8 cellular contexts compared by ENCODE assay signal in genomic region chr6:122400121-122400450, GRCh38. TPM values are rescaled to one million over a fixed set of nuclear protein-coding genes. Genes with fewer than 3 reads are reported as not detected.
DNase-seq lines count a peak whose midpoint lies in the region; ATAC-seq and TF ChIP-seq lines count a peak whose summit lies in the region.

No MANE protein-coding gene starts in this region.

- H3K9me3 ChIP-seq in HUES6 (ENCODE audit: control insufficient read depth, insufficient read depth, low read depth, low read length) (no peaks in the 10 kb centered on the region), upper lobe of right lung (no peaks in the 10 kb centered on the region)

- 0 to 1% methylated on average over 11 to 18 of the region's 20 CpGs for whole genome bisulfite sequencing in lower leg skin, 2 donors

- peak; percentile 41 for DNase-seq in CD14-positive monocyte (ENCODE audit: low spot score)
- DNase-seq in activated naive CD8-positive, alpha-beta T cell treated with anti-CD3 and anti-CD28 coated beads, Interleukin-2, amount 50 U/mL, for 24 hours, result no peak
- DNase-seq in lower leg skin (ENCODE audit: low spot score in 2 of 2), result peak in 1 of 2 donors; percentile 25
- DNase-seq in upper lobe of right lung, result no peak
- DNase-seq in SHP77 (lab: John Stamatoyannopoulos, UW), result no peak
- DNase-seq in NCI-H510A (lab: John Stamatoyannopoulos, UW), result no peak

- H3K4me1 Mint-ChIP-seq in CD14-positive monocyte, result peaks cover 21% of the 10 kb centered on the region
- peaks cover 49% of the 10 kb centered on the region for H3K4me1 Mint-ChIP-seq in activated naive CD8-positive, alpha-beta T cell treated with anti-CD3 and anti-CD28 coated beads, Interleukin-2, amount 50 U/mL, for 24 hours

- H3K27me3 Mint-ChIP-seq in CD14-positive monocyte (ENCODE audit: low read depth in 3 of 3), result no peaks in the 10 kb centered on the region
- H3K27me3 Mint-ChIP-seq in activated naive CD8-positive, alpha-beta T cell treated with anti-CD3 and anti-CD28 coated beads, Interleukin-2, amount 50 U/mL, for 24 hours, result no peaks in the 10 kb centered on the region

- peak overlapping the region; percentile 96 to 97 for H3K4me3 Mint-ChIP-seq in CD14-positive monocyte
- peak overlapping the region; percentile 93 for H3K4me3 Mint-ChIP-seq in activated naive CD8-positive, alpha-beta T cell treated with anti-CD3 and anti-CD28 coated beads, Interleukin-2, amount 50 U/mL, for 24 hours

- H3K27ac Mint-ChIP-seq in CD14-positive monocyte, result peak overlapping the region in 5 of 7 donors; percentile 82 to 91 (median 86)
- peak overlapping the region; percentile 94 for H3K27ac Mint-ChIP-seq in activated naive CD8-positive, alpha-beta T cell treated with anti-CD3 and anti-CD28 coated beads, Interleukin-2, amount 50 U/mL, for 24 hours

- peak; percentile 11 for ATAC-seq in GM19463 (IDR thresholded peaks at IDR 0.05; ENCODE audit: unreplicated experiment)
- ATAC-seq in activated naive CD8-positive, alpha-beta T cell treated with anti-CD3 and anti-CD28 coated beads, Interleukin-2, amount 50 U/mL, for 24 hours, result no peak
- ATAC-seq in upper lobe of right lung, result no peak

- peaks cover 3% of the 10 kb centered on the region; the same call in 1 of the 2 replicates for H3K4me1 ChIP-seq in HUES6 (ENCODE audit: control insufficient read depth, insufficient read depth, low read length)
- peaks cover 20% of the 10 kb centered on the region for H3K4me1 ChIP-seq in upper lobe of right lung

- peaks cover 45% of the 10 kb centered on the region for H3K27me3 ChIP-seq in HUES6 (ENCODE audit: control insufficient read depth, insufficient read depth, low read length)
- no peaks in the 10 kb centered on the region for H3K27me3 ChIP-seq in upper lobe of right lung

- H3K4me3 ChIP-seq in HUES6 (ENCODE audit: low read depth, low read length), result peak overlapping the region; percentile 97
- H3K4me3 ChIP-seq in lower leg skin (ENCODE audit: low read depth, poor library complexity, severe bottlenecking), result peak overlapping the region; percentile 91
- H3K4me3 ChIP-seq in upper lobe of right lung, result peak overlapping the region; percentile 99

- H3K27ac ChIP-seq in HUES6 (ENCODE audit: low read depth, low read length), result peak overlapping the region; percentile 73; the same call in 1 of the 2 replicates
- peak overlapping the region; percentile 81 for H3K27ac ChIP-seq in upper lobe of right lung

- H3K9ac ChIP-seq in HUES6 (ENCODE audit: low read length), result peak overlapping the region; percentile 97

- TF ChIP-seq CTCF in CD14-positive monocyte (IDR thresholded peaks at IDR 0.05), result no peak
- TF ChIP-seq CTCF in lower leg skin (IDR thresholded peaks at IDR 0.05), result no peak
- TF ChIP-seq CTCF in upper lobe of right lung (IDR thresholded peaks at IDR 0.05), result no peak

- H3K36me3 Mint-ChIP-seq in CD14-positive monocyte, result peaks cover 0 to 5% of the 10 kb centered on the region in 2 donors
- H3K36me3 Mint-ChIP-seq in activated naive CD8-positive, alpha-beta T cell treated with anti-CD3 and anti-CD28 coated beads, Interleukin-2, amount 50 U/mL, for 24 hours (ENCODE audit: low read depth), result peaks cover 9% of the 10 kb centered on the region

- H3K36me3 ChIP-seq in HUES6 (ENCODE audit: control insufficient read depth, insufficient read depth, low read length) (no peaks in the 10 kb centered on the region), upper lobe of right lung (no peaks in the 10 kb centered on the region)

- no peaks in the 10 kb centered on the region for H3K9me3 Mint-ChIP-seq in CD14-positive monocyte
- no peaks in the 10 kb centered on the region for H3K9me3 Mint-ChIP-seq in activated naive CD8-positive, alpha-beta T cell treated with anti-CD3 and anti-CD28 coated beads, Interleukin-2, amount 50 U/mL, for 24 hours

- intact Hi-C loops in CD14-positive monocyte (cut with micrococcal nuclease), result loop anchor here (5.0 to 10.0 kb wide), 2 partner anchors 72 to 75 kb away; partner anchors contain the start of gene SERINC1 (in 2 of the 2)
- intact Hi-C loops in lower leg skin (cut with DNase I; ENCODE audit: low total_unique reads), result no loop called here
- intact Hi-C loops in upper lobe of right lung (cut with DNase I), result no loop called here

- TF ChIP-seq POLR2A in lower leg skin (IDR thresholded peaks at IDR 0.05), result no peak

RNA-seq across cellular contexts. Expression of gene HSF2, which starts 0.6 kb away (rescaled TPM):
- 1 to 10 TPM; 2.3 to 2.6 TPM for polyA plus RNA-seq in CD14-positive monocyte
- total RNA-seq in lower leg skin, result 10 to 100 TPM; 10.7 to 27.1 (median 17.6) TPM
- total RNA-seq in upper lobe of right lung, result 7.1 TPM

Comparison
In these comparisons a context has a peak if more than half of its experiments do, and no peak if none do; other contexts are left out.
1. intact Hi-C loops: an anchor here in CD14-positive monocyte (5.0 to 10.0 kb wide); none called in lower leg skin and upper lobe of right lung.